ENCODE assay signal across 9 cellular contexts in the genomic region with DNA sequence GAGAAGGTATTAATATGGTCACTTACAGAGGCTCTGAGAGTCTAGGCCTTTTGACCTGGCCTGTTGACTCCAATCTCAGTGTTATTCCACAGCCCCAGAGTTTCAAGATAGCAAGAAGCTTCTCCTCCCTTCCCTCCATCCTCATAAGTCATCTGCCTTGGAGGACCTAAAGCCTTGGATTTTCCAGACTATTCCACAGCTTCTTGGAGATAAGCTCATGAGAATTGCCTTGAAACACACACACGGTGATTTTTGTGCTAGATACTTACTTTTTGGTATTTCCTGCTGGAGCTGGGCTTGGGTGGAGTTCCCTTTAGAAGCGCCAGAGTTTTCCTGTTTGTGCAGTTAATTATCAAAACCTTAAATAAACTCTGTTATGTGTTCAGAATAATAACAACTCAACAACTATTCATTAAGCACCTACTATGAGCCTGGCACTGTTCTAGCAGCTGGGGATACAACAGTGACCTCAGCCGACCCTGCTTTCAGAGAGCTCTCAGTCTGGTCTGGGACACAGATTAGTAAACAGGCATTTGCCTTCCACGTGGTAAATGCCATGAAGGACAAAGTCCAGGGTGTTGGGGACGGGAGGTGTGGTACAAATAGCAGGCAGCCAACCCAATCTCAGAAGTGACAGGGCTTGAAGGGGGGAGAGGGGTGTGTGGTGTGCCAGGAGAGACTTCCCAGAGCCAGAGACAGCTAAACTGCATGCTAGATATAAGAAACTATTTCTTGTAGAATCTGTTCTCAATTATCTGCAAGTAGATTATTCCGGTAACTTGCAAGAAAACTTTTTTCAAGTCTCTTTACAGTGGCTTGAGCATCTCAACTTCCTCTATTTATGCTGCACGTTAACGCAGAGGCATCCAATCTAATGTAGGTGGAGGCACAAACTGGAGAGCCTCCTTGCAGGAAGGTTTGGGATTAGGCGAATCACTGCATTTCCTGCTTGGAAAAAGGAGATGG. TPM values are rescaled to one million over a fixed set of nuclear protein-coding genes. Genes with fewer than 3 reads are reported as not detected.
A peak's percentile ranks its signal among the peaks of the same experiment; 100 is the strongest.
DNase-seq lines count a peak whose midpoint lies in the region; ATAC-seq and TF ChIP-seq lines count a peak whose summit lies in the region.
"Had no signal": no experiment of that assay in that cellular context is flagged by ENCODE, and none has a peak within 500 bp of the region (broad histone marks: within the 10 kb centered on the region; RNA-seq: fewer than 3 reads in every experiment).

No MANE protein-coding gene starts in this region.

- H3K4me1 Mint-ChIP-seq in nephron progenitor cell (peaks cover 17% of the 10 kb centered on the region), CD14-positive monocyte (peaks cover 16% of the 10 kb centered on the region)

- no peaks in the 10 kb centered on the region for H3K36me3 ChIP-seq in Peyer's patch

- TF ChIP-seq POLR2A in Peyer's patch (IDR thresholded peaks at IDR 0.05), result peak; percentile 26 to 56

- no peaks in the 10 kb centered on the region for H3K36me3 Mint-ChIP-seq in nephron progenitor cell (ENCODE audit: low read depth)
- peaks cover 0 to 4% of the 10 kb centered on the region in 2 donors for H3K36me3 Mint-ChIP-seq in CD14-positive monocyte

- H3K27ac ChIP-seq in 22Rv1 (peak overlapping the region; percentile 73), Peyer's patch (peak overlapping the region in 3 of 4 donors; percentile 23 to 82 (median 82))

- H3K27ac Mint-ChIP-seq in nephron progenitor cell (peak overlapping the region; percentile 81), CD14-positive monocyte (no peak overlapping the region)

- H3K27me3 ChIP-seq in Peyer's patch, result no peaks in the 10 kb centered on the region

- H3K27me3 Mint-ChIP-seq in nephron progenitor cell (ENCODE audit: low read depth, poor library complexity), result peaks cover 14% of the 10 kb centered on the region
- H3K27me3 Mint-ChIP-seq in CD14-positive monocyte (ENCODE audit: low read depth in 3 of 3), result peaks cover 0 to 2% (median 2%) of the 10 kb centered on the region in 3 donors

- ATAC-seq in Right ventricle myocardium inferior, result peak; percentile 91
- ATAC-seq in GM21717 (IDR thresholded peaks at IDR 0.05; ENCODE audit: unreplicated experiment), result no peak

- H3K4me3 Mint-ChIP-seq in nephron progenitor cell (no peak overlapping the region), CD14-positive monocyte (no peak overlapping the region)

- no peaks in the 10 kb centered on the region for H3K9me3 ChIP-seq in Peyer's patch

- TF ChIP-seq CTCF in 22Rv1 (IDR thresholded peaks at IDR 0.05) (no peak), Peyer's patch (IDR thresholded peaks at IDR 0.05) (peak in 3 of 6 experiments; percentile 11 to 19 (median 12)), nephron progenitor cell (IDR thresholded peaks at IDR 0.05) (no peak), CD14-positive monocyte (IDR thresholded peaks at IDR 0.05) (no peak)

- H3K4me1 ChIP-seq in Peyer's patch, result peaks cover 0 to 19% (median 0%) of the 10 kb centered on the region in 4 donors

- no peaks in the 10 kb centered on the region for H3K9me3 Mint-ChIP-seq in nephron progenitor cell
- no peaks in the 10 kb centered on the region for H3K9me3 Mint-ChIP-seq in CD14-positive monocyte

- H3K4me3 ChIP-seq in Peyer's patch, result no peak overlapping the region

- DNase-seq in Peyer's patch, result peak in 2 of 3 donors; percentile 75 to 89
- no peak for DNase-seq in Right ventricle myocardium inferior (ENCODE audit: missing footprints)
- no peak for DNase-seq in nephron progenitor cell
- DNase-seq in NCI-H2081 (lab: John Stamatoyannopoulos, UW), result no peak
- no peak for DNase-seq in NCI-H1436 (lab: John Stamatoyannopoulos, UW)
- DNase-seq in CD14-positive monocyte (ENCODE audit: low spot score), result no peak
- DNase-seq: activated gamma-delta T cell treated with Interleukin-2 at 50 U/mL for 16 hours had no signal

- intact Hi-C loops in Right ventricle myocardium inferior (cut with DNase I), result loop anchor here (1.0 to 2.0 kb wide), 2 partner anchors 32 to 51 kb away; no protein-coding TSS in a partner anchor
- intact Hi-C loops in CD14-positive monocyte (cut with micrococcal nuclease), result no loop called here

RNA-seq across cellular contexts. Expression of a gene that starts 55.9 kb away (rescaled TPM):
- 100 to 1,000 TPM in 1 of 4 donors, 10 to 100 TPM in 3; 40.6 to 124 (median 55.4) TPM for total RNA-seq in Peyer's patch
- 52.6 TPM for total RNA-seq in Right ventricle myocardium inferior
- under 1 TPM; 0.18 to 0.72 TPM for polyA plus RNA-seq in CD14-positive monocyte

Comparison
In these comparisons a context has a peak if more than half of its experiments do, and no peak if none do; other contexts are left out.
1. DNase-seq: peak in Peyer's patch (2 of 3); none in Right ventricle myocardium inferior (single experiment), nephron progenitor cell (single experiment), NCI-H2081 (0 of 2), NCI-H1436 (single experiment) and CD14-positive monocyte (single experiment).